Comparison of ENCODE assay signal across 20 cellular contexts in the genomic region with DNA sequence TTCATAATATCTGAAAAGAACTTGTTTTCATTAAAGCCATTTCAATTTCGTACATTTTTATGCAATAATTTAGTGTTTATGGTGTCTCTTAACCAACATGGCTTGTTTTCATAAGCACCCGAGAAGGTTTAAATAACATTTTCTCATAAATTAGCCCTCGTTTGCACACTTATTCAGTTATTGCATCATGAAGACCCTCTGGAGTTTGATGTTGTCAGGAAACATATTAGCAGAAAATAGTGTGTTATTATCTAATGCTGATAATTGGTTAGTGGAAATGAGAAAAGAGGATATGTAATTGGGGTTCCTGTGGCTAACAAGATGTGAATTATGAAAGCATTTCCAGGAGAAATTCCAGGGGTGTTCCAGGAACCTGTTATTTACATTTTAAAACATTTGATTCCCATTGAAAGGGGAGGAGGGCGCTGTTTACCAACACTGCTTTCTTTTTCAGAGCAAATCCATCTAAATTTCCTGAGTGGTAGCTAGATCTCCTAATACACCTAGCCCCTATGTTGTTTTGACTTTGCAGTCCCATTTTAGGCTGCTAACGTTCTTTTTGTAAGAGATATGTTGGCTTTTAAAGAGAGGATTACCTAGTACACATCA.
DNase-seq lines count a peak whose midpoint lies in the region; ATAC-seq and TF ChIP-seq lines count a peak whose summit lies in the region.
"Had no signal": no experiment of that assay in that cellular context is flagged by ENCODE, and none has a peak within 500 bp of the region (broad histone marks: within the 10 kb centered on the region; RNA-seq: fewer than 3 reads in every experiment).

No MANE protein-coding gene starts in this region.

- no peak overlapping the region for H3K23ac ChIP-seq in mesendoderm (ENCODE audit: low read length)

- no CpG with 5 or more reads among the region's 5 CpGs for WGBS in mesendoderm (ENCODE audit: extremely low coverage, insufficient coverage, low lambda C conversion rate)

- no peak overlapping the region for H3K56ac ChIP-seq in mesendoderm (ENCODE audit: low read length)

- H4K8ac ChIP-seq in mesendoderm (ENCODE audit: low read depth, low read length): no peak overlapping the region

- no peaks in the 10 kb centered on the region for H3K27me3 ChIP-seq in HUES6 (ENCODE audit: control insufficient read depth, insufficient read depth, low read length)
- no peaks in the 10 kb centered on the region for H3K27me3 ChIP-seq in mesendoderm (ENCODE audit: insufficient read depth, low read length, poor library complexity)
- H3K27me3 ChIP-seq: ascending aorta, gastrocnemius medialis, SJCRH30 had no signal

- peaks cover 8% of the 10 kb centered on the region for H3K79me2 ChIP-seq in mesendoderm (ENCODE audit: control insufficient read depth, insufficient read depth, low read length)

- no peak overlapping the region for H3K27ac Mint-ChIP-seq in effector memory CD8-positive, alpha-beta T cell
- H3K27ac Mint-ChIP-seq: activated B cell treated with CpG ODN at 0.5 μM for 24 hours; activated CD4-positive, alpha-beta memory T cell treated with anti-CD3 and anti-CD28 coated beads, Interleukin-2, amount 10 ng/mL, durations not matched to agents 7 days and 5 days; activated naive CD4-positive, alpha-beta T cell treated with anti-CD3 and anti-CD28 coated beads for 36 hours; CD8-positive, alpha-beta memory T cell had no signal

- H2AK5ac ChIP-seq in mesendoderm (ENCODE audit: low read length): no peak overlapping the region

- no peak overlapping the region for H2BK5ac ChIP-seq in mesendoderm (ENCODE audit: low read length)

- H3K27me3 Mint-ChIP-seq in effector memory CD8-positive, alpha-beta T cell: no peaks in the 10 kb centered on the region
- H3K27me3 Mint-ChIP-seq: CD8-positive, alpha-beta memory T cell had no signal

- no peaks in the 10 kb centered on the region for H3K9me3 Mint-ChIP-seq in effector memory CD8-positive, alpha-beta T cell
- H3K9me3 Mint-ChIP-seq: activated B cell treated with CpG ODN at 0.5 μM for 24 hours; activated CD4-positive, alpha-beta memory T cell treated with anti-CD3 and anti-CD28 coated beads, Interleukin-2, amount 10 ng/mL, durations not matched to agents 7 days and 5 days; activated naive CD4-positive, alpha-beta T cell treated with anti-CD3 and anti-CD28 coated beads for 36 hours; CD8-positive, alpha-beta memory T cell had no signal

- H3K4me3 Mint-ChIP-seq in effector memory CD8-positive, alpha-beta T cell: no peak overlapping the region
- H3K4me3 Mint-ChIP-seq: activated B cell treated with CpG ODN at 0.5 μM for 24 hours; activated CD4-positive, alpha-beta memory T cell treated with anti-CD3 and anti-CD28 coated beads, Interleukin-2, amount 10 ng/mL, durations not matched to agents 7 days and 5 days; activated naive CD4-positive, alpha-beta T cell treated with anti-CD3 and anti-CD28 coated beads for 36 hours; CD8-positive, alpha-beta memory T cell had no signal

- H3K4me3 ChIP-seq in AG10803 (ENCODE audit: low read length) (no peak overlapping the region), HUES6 (ENCODE audit: low read depth, low read length) (no peak overlapping the region), cardiac fibroblast (replicated peaks in 1 of 2; ENCODE audit: low read depth in 2 of 2, low read length in 2 of 2) (no peak overlapping the region), mesendoderm (ENCODE audit: low read length) (no peak overlapping the region)
- H3K4me3 ChIP-seq: ascending aorta, gastrocnemius medialis, PC-9, SJCRH30 had no signal

- H3K4ac ChIP-seq in mesendoderm (ENCODE audit: low read depth, low read length): no peak overlapping the region

- no peaks in the 10 kb centered on the region for H3K36me3 ChIP-seq in HUES6 (ENCODE audit: control insufficient read depth, insufficient read depth, low read length)
- H3K36me3 ChIP-seq in mesendoderm (ENCODE audit: control insufficient read depth, insufficient read depth, low read length): no peaks in the 10 kb centered on the region
- H3K36me3 ChIP-seq: ascending aorta, gastrocnemius medialis had no signal

- DNase-seq in AG10803 (ENCODE audit: low read depth) (no peak), cardiac fibroblast (ENCODE audit: low read depth in 2 of 2) (peak in 1 of 2 donors; percentile 23), mesendoderm (no peak), medulla oblongata (ENCODE audit: extremely low spot score) (no peak), cortex of kidney (lab: John Stamatoyannopoulos, UW) (no peak), islet precursor cell (no peak)
- DNase-seq in effector memory CD8-positive, alpha-beta T cell: no peak
- DNase-seq: activated B cell treated with CpG ODN at 0.5 μM for 24 hours; activated CD4-positive, alpha-beta memory T cell treated with anti-CD3 and anti-CD28 coated beads, Interleukin-2, amount 10 ng/mL, durations not matched to agents 7 days and 5 days; activated naive CD4-positive, alpha-beta T cell treated with anti-CD3 and anti-CD28 coated beads for 36 hours; CD8-positive, alpha-beta memory T cell; gastrocnemius medialis; left cardiac atrium; midbrain; NCI-H146; NCI-H774; PC-9; SJCRH30 had no signal

- no peaks in the 10 kb centered on the region for H3K4me1 Mint-ChIP-seq in effector memory CD8-positive, alpha-beta T cell (ENCODE audit: low read depth in 2 of 2)
- H3K4me1 Mint-ChIP-seq: activated B cell treated with CpG ODN at 0.5 μM for 24 hours; activated CD4-positive, alpha-beta memory T cell treated with anti-CD3 and anti-CD28 coated beads, Interleukin-2, amount 10 ng/mL, durations not matched to agents 7 days and 5 days; CD8-positive, alpha-beta memory T cell had no signal

- no peak for ATAC-seq in effector memory CD8-positive, alpha-beta T cell (replicated peaks)
- ATAC-seq: gastrocnemius medialis, left cardiac atrium had no signal

- H2BK120ac ChIP-seq in mesendoderm (ENCODE audit: low read depth, low read length): no peak overlapping the region

- no peak overlapping the region for H3K4me2 ChIP-seq in mesendoderm (ENCODE audit: low read length)
- H3K4me2 ChIP-seq: PC-9 had no signal

- no peaks in the 10 kb centered on the region for H3K9me3 ChIP-seq in HUES6 (ENCODE audit: control insufficient read depth, insufficient read depth, low read depth, low read length)
- H3K9me3 ChIP-seq: ascending aorta, gastrocnemius medialis, SJCRH30 had no signal

- H4K5ac ChIP-seq in mesendoderm (ENCODE audit: low read length): no peak overlapping the region

- no peak overlapping the region for H2BK15ac ChIP-seq in mesendoderm (replicated peaks; ENCODE audit: low read depth)

- H3K27ac ChIP-seq in HUES6 (ENCODE audit: low read depth, low read length) (peak overlapping the region; percentile 16; the same call in 1 of the 2 replicates), mesendoderm (ENCODE audit: low read depth, low read length) (no peak overlapping the region)
- H3K27ac ChIP-seq: ascending aorta, gastrocnemius medialis, PC-9, SJCRH30 had no signal

- peaks cover 5% of the 10 kb centered on the region for H3K79me1 ChIP-seq in mesendoderm (ENCODE audit: low read length)

- TF ChIP-seq CTCF in AG10803 (conservative IDR thresholded peaks at IDR 0.05; ENCODE audit: low read length) (peak; percentile 28), cardiac fibroblast (IDR thresholded peaks at IDR 0.05; ENCODE audit: low read depth, low read length) (peak; percentile 2)

- H3K9ac ChIP-seq in HUES6 (ENCODE audit: low read length) (no peak overlapping the region), mesendoderm (ENCODE audit: low read length) (no peak overlapping the region)

- peak overlapping the region; percentile 65 for H3K18ac ChIP-seq in mesendoderm (ENCODE audit: low read length)

- peaks cover 50% of the 10 kb centered on the region for H3K4me1 ChIP-seq in HUES6 (ENCODE audit: control insufficient read depth, insufficient read depth, low read length)
- peaks cover 4% of the 10 kb centered on the region for H3K4me1 ChIP-seq in mesendoderm (ENCODE audit: control insufficient read depth, low read depth, low read length)

- H3K36me3 Mint-ChIP-seq in effector memory CD8-positive, alpha-beta T cell (ENCODE audit: insufficient read depth): no peaks in the 10 kb centered on the region
- H3K36me3 Mint-ChIP-seq: CD8-positive, alpha-beta memory T cell had no signal
